ENCODE assay signal across 15 cellular contexts in genomic region chr3:184167786-184168185, GRCh38.
"Had no signal": no experiment of that assay in that cellular context is flagged by ENCODE, and none has a peak within 500 bp of the region (broad histone marks: within the 10 kb centered on the region; RNA-seq: fewer than 3 reads in every experiment).

No MANE protein-coding gene starts in this region.

- H3K9me3 Mint-ChIP-seq: activated naive CD8-positive, alpha-beta T cell treated with anti-CD3 and anti-CD28 coated beads, Interleukin-2, amount 10 ng/mL, durations not matched to agents 7 days and 5 days; activated T-cell treated with anti-CD3 and anti-CD28 coated beads, Interleukin-2, amount 50 U/mL, for 4 hours; neural progenitor cell; type B pancreatic cell had no signal

- H3K36me3 ChIP-seq: neural progenitor cell had no signal

- H3K9ac ChIP-seq: neural progenitor cell had no signal

- H3K4me3 Mint-ChIP-seq: activated CD8-positive, alpha-beta memory T cell treated with anti-CD3 and anti-CD28 coated beads, Interleukin-2, amount 10 ng/mL, durations not matched to agents 7 days and 5 days; activated naive CD8-positive, alpha-beta T cell treated with anti-CD3 and anti-CD28 coated beads, Interleukin-2, amount 10 ng/mL, durations not matched to agents 7 days and 5 days; activated T-cell treated with anti-CD3 and anti-CD28 coated beads, Interleukin-2, amount 50 U/mL, for 4 hours; neural progenitor cell; type B pancreatic cell had no signal

- H2AFZ ChIP-seq: neural progenitor cell had no signal

- H3K27ac Mint-ChIP-seq: activated CD8-positive, alpha-beta memory T cell treated with anti-CD3 and anti-CD28 coated beads, Interleukin-2, amount 10 ng/mL, durations not matched to agents 7 days and 5 days; activated naive CD8-positive, alpha-beta T cell treated with anti-CD3 and anti-CD28 coated beads, Interleukin-2, amount 10 ng/mL, durations not matched to agents 7 days and 5 days; neural progenitor cell had no signal

- H3K27ac ChIP-seq: neural progenitor cell, suprapubic skin had no signal

- H3K27me3 ChIP-seq: neural progenitor cell, suprapubic skin had no signal

- H3K9me3 ChIP-seq: suprapubic skin had no signal

- FAIRE-seq: frontal cortex, TTC549 had no signal

- H3K4me3 ChIP-seq: neural progenitor cell, suprapubic skin had no signal

- H3K4me2 ChIP-seq: neural progenitor cell had no signal

- H3K27me3 Mint-ChIP-seq: activated CD8-positive, alpha-beta memory T cell treated with anti-CD3 and anti-CD28 coated beads, Interleukin-2, amount 10 ng/mL, durations not matched to agents 7 days and 5 days; activated naive CD8-positive, alpha-beta T cell treated with anti-CD3 and anti-CD28 coated beads, Interleukin-2, amount 10 ng/mL, durations not matched to agents 7 days and 5 days; type B pancreatic cell had no signal

- ATAC-seq: activated CD8-positive, alpha-beta memory T cell treated with anti-CD3 and anti-CD28 coated beads, Interleukin-2, amount 10 ng/mL, durations not matched to agents 7 days and 5 days; activated T-cell treated with anti-CD3 and anti-CD28 coated beads, Interleukin-2, amount 50 U/mL, for 4 hours had no signal

- DNase-seq: activated CD4-positive, CD25-positive, alpha-beta regulatory T cell; activated CD8-positive, alpha-beta memory T cell treated with anti-CD3 and anti-CD28 coated beads, Interleukin-2, amount 10 ng/mL, durations not matched to agents 7 days and 5 days; activated gamma-delta T cell treated with Interleukin-2 at 50 U/mL for 16 hours; activated naive CD8-positive, alpha-beta T cell treated with anti-CD3 and anti-CD28 coated beads, Interleukin-2, amount 10 ng/mL, durations not matched to agents 7 days and 5 days; activated T-cell treated with anti-CD3 and anti-CD28 coated beads, Interleukin-2, amount 50 U/mL, for 4 hours; aorta; hippocampal formation; stimulated activated CD4-positive, alpha-beta T cell treated with anti-CD3 and anti-CD28 coated beads, Interleukin-12 subunit alpha, Interleukin-12 subunit beta, amount 100 ng/mL, for 4 hours; stimulated activated naive CD4-positive, alpha-beta T cell treated with Interleukin-2 at 50 U/mL for 16 hours; T-helper 2 cell had no signal

- H3K4me1 ChIP-seq: neural progenitor cell, suprapubic skin had no signal
